ENCODE assay signal across 9 cellular contexts in genomic region chr4:83212041-83212851, GRCh38.
A peak's percentile ranks its signal among the peaks of the same experiment; 100 is the strongest.
DNase-seq lines count a peak whose midpoint lies in the region; ATAC-seq, FAIRE-seq and TF ChIP-seq lines count a peak whose summit lies in the region.
"Had no signal": no experiment of that assay in that cellular context is flagged by ENCODE, and none has a peak within 500 bp of the region (broad histone marks: within the 10 kb centered on the region; RNA-seq: fewer than 3 reads in every experiment).

No MANE protein-coding gene starts in this region.

- no peak for TF ChIP-seq CTCF in keratinocyte (optimal IDR thresholded peaks at IDR 0.05 in 1 of 3, IDR thresholded peaks at IDR 0.05 in 1 of 3, conservative IDR thresholded peaks at IDR 0.05 in 1 of 3; ENCODE audit: extremely low read depth in 1 of 3, insufficient read depth in 2 of 3, low read length in 3 of 3)

- H2AFZ ChIP-seq in keratinocyte (ENCODE audit: control insufficient read depth, low read length): no peak overlapping the region

- dilution Hi-C loops in keratinocyte (cut with MboI; ENCODE audit: extremely low pct_ligation_motif_present, low sequenced_read_pairs): no loop called here

- no peak overlapping the region for H3K9ac ChIP-seq in keratinocyte (ENCODE audit: control insufficient read depth, extremely low read depth, insufficient read depth, low read length)
- H3K9ac ChIP-seq: BLaER1 had no signal

- H3K79me2 ChIP-seq in keratinocyte (ENCODE audit: control insufficient read depth, insufficient read depth, low read length): no peaks in the 10 kb centered on the region

- H4K20me1 ChIP-seq in keratinocyte (ENCODE audit: control insufficient read depth, extremely low read depth, insufficient read depth, low read length): no peaks in the 10 kb centered on the region
- H4K20me1 ChIP-seq: BLaER1 had no signal

- H3K4me2 ChIP-seq in keratinocyte (ENCODE audit: control insufficient read depth, extremely low read depth, insufficient read depth, low read depth, low read length): peak overlapping the region; percentile 65
- H3K4me2 ChIP-seq: BLaER1 had no signal

- peak; percentile 67 for DNase-seq in activated CD8-positive, alpha-beta memory T cell treated with anti-CD3 and anti-CD28 coated beads for 24 hours
- DNase-seq in activated CD8-positive, alpha-beta memory T cell treated with anti-CD3 and anti-CD28 coated beads, Interleukin-2, amount 50 U/mL, for 48 hours: no peak
- DNase-seq in T-helper 9 cell (peak; percentile 26), keratinocyte (ENCODE audit: low read depth, low spot score) (peak; percentile 62), SIG-M5 (lab: John Stamatoyannopoulos, UW) (no peak), glomerular visceral epithelial cell (ENCODE audit: extremely low spot score) (no peak), middle frontal gyrus (ENCODE audit: extremely low spot score, low spot score) (no peak)

- H3K27me3 ChIP-seq in keratinocyte (ENCODE audit: control insufficient read depth, extremely low read depth, insufficient read depth, low read length): no peaks in the 10 kb centered on the region
- H3K27me3 ChIP-seq: BLaER1 had no signal

- FAIRE-seq in keratinocyte (lab: Jason Lieb, UNC): peak; percentile 77

- peaks cover 26% of the 10 kb centered on the region for H3K4me1 ChIP-seq in keratinocyte (ENCODE audit: control insufficient read depth, extremely low read depth, insufficient read depth, low read length)

- peak overlapping the region in 2 of 3 experiments; percentile 3 to 4 for H3K4me3 ChIP-seq in keratinocyte (ENCODE audit: control insufficient read depth in 2 of 3, extremely low read depth in 1 of 3, insufficient read depth in 2 of 3, low read depth in 1 of 3, low read length in 3 of 3)
- H3K4me3 ChIP-seq: BLaER1 had no signal

- no peaks in the 10 kb centered on the region for H3K36me3 ChIP-seq in keratinocyte (ENCODE audit: control insufficient read depth in 2 of 2, extremely low read depth in 1 of 2, insufficient read depth in 2 of 2, low read length in 2 of 2)
- H3K36me3 ChIP-seq: BLaER1 had no signal

- H3K27ac ChIP-seq in keratinocyte (ENCODE audit: control insufficient read depth, insufficient read depth, low read length): no peak overlapping the region
- H3K27ac ChIP-seq: BLaER1 had no signal

- ATAC-seq in HG03280 (IDR thresholded peaks at IDR 0.05; ENCODE audit: unreplicated experiment): peak; percentile 89

- no peaks in the 10 kb centered on the region for H3K9me3 ChIP-seq in keratinocyte (ENCODE audit: control insufficient read depth, low read depth, low read length)
- H3K9me3 ChIP-seq: BLaER1 had no signal

- H3K9me1 ChIP-seq in keratinocyte (ENCODE audit: control insufficient read depth, extremely low read depth, insufficient read depth, low read length): no peaks in the 10 kb centered on the region

Comparison
In these comparisons a context has a peak if more than half of its experiments do, and no peak if none do; other contexts are left out.
1. DNase-seq: peak in activated CD8-positive, alpha-beta memory T cell treated with anti-CD3 and anti-CD28 coated beads for 24 hours (single experiment), T-helper 9 cell (single experiment) and keratinocyte (single experiment); none in activated CD8-positive, alpha-beta memory T cell treated with anti-CD3 and anti-CD28 coated beads, Interleukin-2, amount 50 U/mL, for 48 hours (single experiment), SIG-M5 (single experiment), glomerular visceral epithelial cell (single experiment) and middle frontal gyrus (single experiment).